ENCODE assay signal across 27 cellular contexts in the genomic region with DNA sequence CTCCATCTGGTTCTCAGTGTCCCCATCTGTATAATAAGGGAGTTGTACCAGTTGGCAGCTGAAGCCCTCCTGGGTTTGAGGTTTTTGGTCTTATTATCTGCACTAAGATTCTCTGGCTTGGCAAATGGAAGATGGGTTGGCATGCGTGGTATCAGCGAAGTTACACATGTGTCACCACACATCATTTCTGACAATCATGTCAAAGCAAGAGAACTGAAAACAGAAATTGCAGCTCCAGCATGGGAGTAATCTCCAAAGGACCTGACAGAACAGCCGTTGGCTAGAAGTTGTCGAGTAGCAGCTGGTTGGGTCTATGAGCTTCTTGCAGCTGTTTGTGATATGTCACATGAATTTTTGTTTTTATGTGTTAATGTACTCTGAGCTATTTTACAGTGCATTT.
"Had no signal": no experiment of that assay in that cellular context is flagged by ENCODE, and none has a peak within 500 bp of the region (broad histone marks: within the 10 kb centered on the region; RNA-seq: fewer than 3 reads in every experiment).

No MANE protein-coding gene starts in this region.

- H3K9me3 ChIP-seq: left lung, lower lobe of right lung, neutrophil, psoas muscle, right atrium auricular region, right lobe of liver, spleen, suprapubic skin, thoracic aorta, tibial artery, upper lobe of right lung had no signal

- H3K27me3 ChIP-seq: left lung, neural progenitor cell, neutrophil, right atrium auricular region, right lobe of liver, spleen, suprapubic skin, tibial artery, upper lobe of right lung had no signal

- H3K4me1 ChIP-seq: left lung, lower lobe of right lung, neural progenitor cell, parathyroid adenoma, psoas muscle, right atrium auricular region, right lobe of liver, spleen, suprapubic skin, upper lobe of right lung had no signal

- H3K36me3 ChIP-seq: left lung, lower lobe of right lung, neural progenitor cell, neutrophil, right atrium auricular region, right lobe of liver, spleen, suprapubic skin, thoracic aorta, tibial artery, upper lobe of right lung had no signal

- H3K27ac ChIP-seq: left lung, lower lobe of right lung, neural progenitor cell, neutrophil, parathyroid adenoma, psoas muscle, right atrium auricular region, right lobe of liver, spleen, suprapubic skin, thoracic aorta, tibial artery, upper lobe of right lung had no signal

- H3K79me2 ChIP-seq: parathyroid adenoma had no signal

- H3K4me3 ChIP-seq: left lung, lower lobe of right lung, neural progenitor cell, psoas muscle, right atrium auricular region, right lobe of liver, spleen, suprapubic skin, thoracic aorta, tibial artery, upper lobe of right lung had no signal

- DNase-seq: hypothalamus; immature natural killer cell; kidney; left colon; left lung; lower lobe of right lung; mammary epithelial cell; mesenchymal stem cell; naive thymus-derived CD4-positive, alpha-beta T cell; occipital lobe; psoas muscle; right lobe of liver; small intestine; spleen; stimulated activated CD4-positive, alpha-beta T cell treated with anti-CD3 and anti-CD28 coated beads, Interleukin-4, amount 100 ng/mL, for 24 hours; stimulated activated naive CD4-positive, alpha-beta T cell; tibial artery; trophoblast cell; upper lobe of right lung had no signal

- H3K9ac ChIP-seq: neural progenitor cell, parathyroid adenoma had no signal

- H2AFZ ChIP-seq: neural progenitor cell, parathyroid adenoma had no signal

- H3K4me2 ChIP-seq: neural progenitor cell had no signal

- ATAC-seq: left colon; left lung; lower lobe of right lung; naive thymus-derived CD4-positive, alpha-beta T cell; natural killer cell treated with Interleukin-12 subunit alpha and Interleukin-12 subunit beta and Interleukin-15 and Interleukin-18, amount 100 ng/mL, for 72 hours; psoas muscle; right lobe of liver; stimulated activated effector memory CD8-positive, alpha-beta T cell treated with anti-CD3 and anti-CD28 coated beads, Interleukin-12 subunit alpha, Interleukin-12 subunit beta, amount 100 ng/mL, for 72 hours; upper lobe of right lung had no signal
